In genomic region chr3:46931631-46932441, GRCh38 we compare ENCODE assay signal across 10 cellular contexts. TPM values are rescaled to one million over a fixed set of nuclear protein-coding genes. Genes with fewer than 3 reads are reported as not detected.
DNase-seq lines count a peak whose midpoint lies in the region; ATAC-seq and TF ChIP-seq lines count a peak whose summit lies in the region.
"Had no signal": no experiment of that assay in that cellular context is flagged by ENCODE, and none has a peak within 500 bp of the region (broad histone marks: within the 10 kb centered on the region; RNA-seq: fewer than 3 reads in every experiment).

No MANE protein-coding gene starts in this region.

- H3K9ac ChIP-seq in fibroblast of lung (ENCODE audit: insufficient read depth, low read length) = no peak overlapping the region

- H3K79me2 ChIP-seq in fibroblast of lung (ENCODE audit: control insufficient read depth, insufficient read depth, low read length) = peaks cover 54% of the 10 kb centered on the region

- no peak overlapping the region for H2AFZ ChIP-seq in fibroblast of lung (ENCODE audit: low read length)

- H3K27me3 Mint-ChIP-seq in T-helper 2 cell treated with Interferon-gamma antibody and Interleukin-4, amounts not matched to agents 5 μg/mL and 100 μg/mL, for 36 hours (ENCODE audit: low read depth) = no peaks in the 10 kb centered on the region

- H3K36me3 ChIP-seq in fibroblast of lung (ENCODE audit: control insufficient read depth, insufficient read depth, low read length) = peaks cover 6% of the 10 kb centered on the region
- H3K36me3 ChIP-seq: ovary had no signal

- H4K20me1 ChIP-seq in fibroblast of lung (ENCODE audit: control insufficient read depth, extremely low read depth, insufficient read depth, low read length) = no peaks in the 10 kb centered on the region

- peak overlapping the region; percentile 19 for H3K27ac ChIP-seq in fibroblast of lung (ENCODE audit: insufficient read depth, low read length)

- H3K4me2 ChIP-seq in fibroblast of lung (ENCODE audit: extremely low read depth, insufficient read depth, low read length) = peak overlapping the region; percentile 2

- H3K4me1 ChIP-seq in fibroblast of lung (ENCODE audit: control insufficient read depth, extremely low read depth, insufficient read depth, low read length) = peaks cover 46% of the 10 kb centered on the region

- no peaks in the 10 kb centered on the region for H3K9me3 ChIP-seq in fibroblast of lung (ENCODE audit: control insufficient read depth, insufficient read depth, low read depth, low read length)
- H3K9me3 ChIP-seq: ovary had no signal

- intact Hi-C loops in posterior vena cava (cut with DNase I) = no loop called here

- H3K4me3 Mint-ChIP-seq in T-helper 2 cell treated with Interferon-gamma antibody and Interleukin-4, amounts not matched to agents 5 μg/mL and 100 μg/mL, for 36 hours = peak overlapping the region; percentile 62

- peaks cover 50% of the 10 kb centered on the region for H3K36me3 Mint-ChIP-seq in T-helper 2 cell treated with Interferon-gamma antibody and Interleukin-4, amounts not matched to agents 5 μg/mL and 100 μg/mL, for 36 hours (ENCODE audit: low read depth)

- peak overlapping the region; percentile 72 for H3K27ac Mint-ChIP-seq in T-helper 2 cell treated with Interferon-gamma antibody and Interleukin-4, amounts not matched to agents 5 μg/mL and 100 μg/mL, for 36 hours

- DNase-seq in NCI-H1417 (lab: John Stamatoyannopoulos, UW) (peak in 2 of 3 experiments; percentile 37 to 77), NCI-H1417 treated with DMSO at 0.1 percent for 48 hours (lab: John Stamatoyannopoulos, UW) (no peak), fibroblast of lung (ENCODE audit: low read depth in 2 of 2) (peak in 1 of 2 donors; percentile 72), posterior vena cava (ENCODE audit: low spot score) (peak; percentile 90), superior temporal gyrus (ENCODE audit: extremely low spot score) (no peak)
- DNase-seq in T-helper 2 cell treated with Interferon-gamma antibody and Interleukin-4, amounts not matched to agents 5 μg/mL and 100 μg/mL, for 36 hours (ENCODE audit: low spot score) = no peak

- H3K27me3 ChIP-seq in fibroblast of lung (ENCODE audit: control insufficient read depth, insufficient read depth, low read length) = no peaks in the 10 kb centered on the region
- H3K27me3 ChIP-seq: ovary had no signal

- no peak for TF ChIP-seq CTCF in fibroblast of lung (conservative IDR thresholded peaks at IDR 0.05 in 1 of 2, IDR thresholded peaks at IDR 0.05 in 1 of 2; ENCODE audit: low read depth in 1 of 2, low read length in 2 of 2)

- ATAC-seq in HG03439 (IDR thresholded peaks at IDR 0.05; ENCODE audit: unreplicated experiment) = no peak
- ATAC-seq in GM18502 (IDR thresholded peaks at IDR 0.05; ENCODE audit: poor library complexity, unreplicated experiment) = no peak

- peaks cover 57% of the 10 kb centered on the region for H3K4me1 Mint-ChIP-seq in T-helper 2 cell treated with Interferon-gamma antibody and Interleukin-4, amounts not matched to agents 5 μg/mL and 100 μg/mL, for 36 hours (ENCODE audit: low read depth)

- peaks cover 13% of the 10 kb centered on the region for H3K9me3 Mint-ChIP-seq in T-helper 2 cell treated with Interferon-gamma antibody and Interleukin-4, amounts not matched to agents 5 μg/mL and 100 μg/mL, for 36 hours

- H3K4me3 ChIP-seq in fibroblast of lung (replicated peaks in 1 of 4; ENCODE audit: control extremely low read depth in 1 of 4, insufficient read depth in 1 of 4, low read depth in 3 of 4, low read length in 4 of 4) = no peak overlapping the region
- H3K4me3 ChIP-seq: ovary, SK-N-MC had no signal

RNA-seq across cellular contexts. Expression of gene CCDC12, which starts 44.7 kb away (rescaled TPM):
- total RNA-seq in fibroblast of lung = 25.9 and 29.2 TPM in 2 replicates
- 28.0 and 28.4 TPM in 2 replicates for polyA plus RNA-seq in fibroblast of lung
- polyA plus RNA-seq in fibroblast of lung (2012) = 31.7 and 39.5 TPM in 2 replicates
- polyA minus RNA-seq in fibroblast of lung (ENCODE audit: low replicate concordance) = 22.0 and 34.3 TPM in 2 replicates
- 10 to 100 TPM; 21.5 to 26.0 TPM for total RNA-seq in posterior vena cava

RNA-seq across cellular contexts. Expression of gene NBEAL2, which starts 47.6 kb away (rescaled TPM):
- total RNA-seq in fibroblast of lung = 2.1 and 4.5 TPM in 2 replicates
- 1.5 and 2.5 TPM in 2 replicates for polyA plus RNA-seq in fibroblast of lung
- polyA plus RNA-seq in fibroblast of lung (2012) = 2.1 and 3.3 TPM in 2 replicates
- polyA minus RNA-seq in fibroblast of lung (ENCODE audit: low replicate concordance) = 23.4 and 24.0 TPM in 2 replicates
- total RNA-seq in posterior vena cava = 10 to 100 TPM; 26.0 to 33.1 TPM

RNA-seq across cellular contexts. Expression of gene PTH1R, which starts 54.3 kb away (rescaled TPM):
- 3.3 and 4.3 TPM in 2 replicates for total RNA-seq in fibroblast of lung
- 0.06 and 0.67 TPM in 2 replicates for polyA plus RNA-seq in fibroblast of lung
- 1.2 TPM in 1 of 2 replicates, not detected in the other for polyA plus RNA-seq in fibroblast of lung (2012)
- 0.98 TPM in 1 of 2 replicates, not detected in the other for polyA minus RNA-seq in fibroblast of lung (ENCODE audit: low replicate concordance)
- total RNA-seq in posterior vena cava = 10 to 100 TPM in 1 of 2 donors, 1 to 10 TPM in 1; 5.8 to 17.9 TPM

Comparison
In these comparisons a context has a peak if more than half of its experiments do, and no peak if none do; other contexts are left out.
1. DNase-seq: peak in NCI-H1417 (2 of 3) and posterior vena cava (single experiment); none in NCI-H1417 treated with DMSO at 0.1 percent for 48 hours (single experiment), T-helper 2 cell treated with Interferon-gamma antibody and Interleukin-4, amounts not matched to agents 5 μg/mL and 100 μg/mL, for 36 hours (single experiment) and superior temporal gyrus (single experiment).